30 cellular contexts compared by ENCODE assay signal in the genomic region with DNA sequence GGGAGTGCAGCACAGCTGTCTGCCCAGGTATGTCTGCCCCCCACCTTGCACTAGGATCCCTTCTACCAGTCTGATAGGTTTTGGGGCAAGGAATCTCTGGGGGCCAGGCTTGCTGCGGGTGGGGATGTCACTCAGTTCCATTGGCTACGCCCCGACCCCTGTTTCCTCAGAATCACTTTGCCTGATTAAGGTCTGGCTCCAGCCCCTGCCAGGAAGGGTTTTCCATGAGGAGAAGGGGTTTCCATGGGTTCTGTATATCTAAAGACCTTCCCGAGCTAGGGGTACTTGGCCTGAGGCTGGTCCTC. TPM values are rescaled to one million over a fixed set of nuclear protein-coding genes. Genes with fewer than 3 reads are reported as not detected.
"Had no signal": no experiment of that assay in that cellular context is flagged by ENCODE, and none has a peak within 500 bp of the region (broad histone marks: within the 10 kb centered on the region; RNA-seq: fewer than 3 reads in every experiment).

No MANE protein-coding gene starts in this region.

- H3K9me3 ChIP-seq: heart right ventricle, lower lobe of right lung, pancreas, prostate gland, tibial nerve, upper lobe of left lung had no signal

- DNase-seq: heart right ventricle; kidney glomerular epithelial cell; left cardiac atrium; lower lobe of right lung; mammary epithelial cell; mesenchymal stem cell; nucleus accumbens; retina; right cardiac atrium; stimulated activated CD4-positive, alpha-beta T cell treated with anti-CD3 and anti-CD28 coated beads, Interleukin-1b, Interleukin-23, amount 100 ng/mL, for 48 hours; stimulated activated CD4-positive, alpha-beta T cell treated with anti-CD3 and anti-CD28 coated beads, Interleukin-2, amount 100 ng/mL, for 48 hours; stimulated activated CD4-positive, alpha-beta T cell treated with anti-CD3 and anti-CD28 coated beads, Interleukin-4, amount 100 ng/mL, for 4 hours; stimulated activated CD8-positive, alpha-beta memory T cell treated with anti-CD3 and anti-CD28 coated beads, Interleukin-4, amount 100 ng/mL, for 48 hours; stimulated activated naive CD4-positive, alpha-beta T cell treated with Interleukin-2 at 50 U/mL for 16 hours; substantia nigra had no signal

- H3K27ac Mint-ChIP-seq: stimulated activated memory B cell treated with anti-CD40 and anti-IgM and Interleukin-4, amounts not matched to agents 10 μg/mL and 1 μg/mL and 100 μg/mL, for 72 hours had no signal

- H3K4me1 Mint-ChIP-seq: stimulated activated memory B cell treated with anti-CD40 and anti-IgM and Interleukin-4, amounts not matched to agents 10 μg/mL and 1 μg/mL and 100 μg/mL, for 72 hours; stimulated activated naive CD8-positive, alpha-beta T cell treated with anti-CD3 and anti-CD28 coated beads, Interleukin-15, amount 100 ng/mL, for 72 hours had no signal

- H3K36me3 ChIP-seq: heart right ventricle, lower lobe of right lung, pancreas, prostate gland, tibial nerve, upper lobe of left lung had no signal

- H3K4me1 ChIP-seq: lower lobe of right lung, pancreas, prostate gland, tibial nerve, upper lobe of left lung had no signal

- H3K36me3 Mint-ChIP-seq: naive thymus-derived CD8-positive, alpha-beta T cell; stimulated activated memory B cell treated with anti-CD40 and anti-IgM and Interleukin-4, amounts not matched to agents 10 μg/mL and 1 μg/mL and 100 μg/mL, for 72 hours had no signal

- H3K4me3 ChIP-seq: heart right ventricle, hepatocyte, lower lobe of right lung, pancreas, prostate gland, smooth muscle cell, tibial nerve, upper lobe of left lung had no signal

- H3K4me3 Mint-ChIP-seq: naive thymus-derived CD8-positive, alpha-beta T cell; stimulated activated memory B cell treated with anti-CD40 and anti-IgM and Interleukin-4, amounts not matched to agents 10 μg/mL and 1 μg/mL and 100 μg/mL, for 72 hours; stimulated activated naive CD8-positive, alpha-beta T cell treated with anti-CD3 and anti-CD28 coated beads, Interleukin-15, amount 100 ng/mL, for 72 hours had no signal

- H2AFZ ChIP-seq: hepatocyte had no signal

- H3K9me3 Mint-ChIP-seq: naive thymus-derived CD8-positive, alpha-beta T cell; stimulated activated memory B cell treated with anti-CD40 and anti-IgM and Interleukin-4, amounts not matched to agents 10 μg/mL and 1 μg/mL and 100 μg/mL, for 72 hours; stimulated activated naive CD8-positive, alpha-beta T cell treated with anti-CD3 and anti-CD28 coated beads, Interleukin-15, amount 100 ng/mL, for 72 hours had no signal

- H3K27me3 ChIP-seq: hepatocyte, pancreas, tibial nerve, upper lobe of left lung had no signal

- H3K27ac ChIP-seq: heart right ventricle, hepatocyte, lower lobe of right lung, pancreas, prostate gland, tibial nerve, upper lobe of left lung had no signal

- H3K4me2 ChIP-seq: hepatocyte, smooth muscle cell had no signal

RNA-seq across cellular contexts. Expression of a gene that starts 14.0 kb away (rescaled TPM):
- total RNA-seq: heart right ventricle; left cardiac atrium; left lobe of liver; liver; lower lobe of right lung; mammary epithelial cell; naive thymus-derived CD8-positive, alpha-beta T cell; osteoblast; pancreas; right cardiac atrium; smooth muscle cell; tibial nerve; upper lobe of left lung had no signal
- polyA plus RNA-seq: heart right ventricle; keratinocyte; liver; mammary epithelial cell; naive thymus-derived CD8-positive, alpha-beta T cell; neural cell; pancreas; right cardiac atrium; smooth muscle cell had no signal

RNA-seq across cellular contexts. Expression of a gene that starts 16.8 kb away (rescaled TPM):
- total RNA-seq: mammary epithelial cell; naive thymus-derived CD8-positive, alpha-beta T cell; osteoblast; prostate gland; skeletal muscle tissue; smooth muscle cell; tibial nerve had no signal
- polyA plus RNA-seq: keratinocyte; mammary epithelial cell; naive thymus-derived CD8-positive, alpha-beta T cell; smooth muscle cell had no signal
